ENCODE assay signal across 8 cellular contexts in genomic region chr22:29635734-29636357, GRCh38. TPM values are rescaled to one million over a fixed set of nuclear protein-coding genes. Genes with fewer than 3 reads are reported as not detected.
DNase-seq lines count a peak whose midpoint lies in the region; ATAC-seq, FAIRE-seq and TF ChIP-seq lines count a peak whose summit lies in the region.

No MANE protein-coding gene starts in this region.

- H4K20me1 ChIP-seq in mammary epithelial cell (ENCODE audit: insufficient read depth, low read length), result no peaks in the 10 kb centered on the region

- CTCF ChIA-PET in mammary epithelial cell (lab: Charles Lee; ENCODE audit: low non-redundant PET), result interaction anchor here (0.6 kb wide), 3 partner anchors 140 to 449 kb away, joined by 3 read pairs; no protein-coding TSS in a partner anchor

- H3K36me3 ChIP-seq in BE2C, result peaks cover 15% of the 10 kb centered on the region
- peaks cover 9% of the 10 kb centered on the region for H3K36me3 ChIP-seq in mammary epithelial cell (ENCODE audit: insufficient read depth, low read length)

- no peak overlapping the region for H3K9ac ChIP-seq in mammary epithelial cell (ENCODE audit: insufficient read depth, low read length)

- H3K4me2 ChIP-seq in mammary epithelial cell (ENCODE audit: insufficient read depth, low read depth, low read length), result no peak overlapping the region

- H3K9me3 ChIP-seq in BE2C (no peaks in the 10 kb centered on the region), mammary epithelial cell (replicated peaks; ENCODE audit: insufficient read depth, low read length) (no peaks in the 10 kb centered on the region)

- H3K27me3 ChIP-seq in BE2C, result no peaks in the 10 kb centered on the region
- H3K27me3 ChIP-seq in mammary epithelial cell (ENCODE audit: insufficient read depth, low read length), result no peaks in the 10 kb centered on the region

- ATAC-seq in left lobe of liver (peak; percentile 80), GM21390 (IDR thresholded peaks at IDR 0.05; ENCODE audit: unreplicated experiment) (no peak), HG03045 (IDR thresholded peaks at IDR 0.05; ENCODE audit: unreplicated experiment) (no peak), HG03460 (IDR thresholded peaks at IDR 0.05; ENCODE audit: unreplicated experiment) (no peak)

- H3K79me2 ChIP-seq in mammary epithelial cell (ENCODE audit: insufficient read depth, low read length), result peaks cover 83% of the 10 kb centered on the region

- BruUV-seq in mammary epithelial cell (replicated peaks; lab: Mats Ljungman, UMichigan), result no TSS peak

- no peak overlapping the region for H3K27ac ChIP-seq in mammary epithelial cell (ENCODE audit: insufficient read depth, low read depth, low read length)

- intact Hi-C loops in mammary epithelial cell (cut with micrococcal nuclease), result loop anchor here (1.0 kb wide), 3 partner anchors 10 to 453 kb away; no protein-coding TSS in a partner anchor

- H3K4me1 ChIP-seq in BE2C, result no peaks in the 10 kb centered on the region
- H3K4me1 ChIP-seq in mammary epithelial cell (ENCODE audit: insufficient read depth, low read length), result peaks cover 3% of the 10 kb centered on the region

- dilution Hi-C loops in mammary epithelial cell (cut with HindIII; ENCODE audit: low sequenced_read_pairs), result loop anchor here (5.0 kb wide), 1 partner anchor 51 kb away; no protein-coding TSS in a partner anchor

- TF ChIP-seq CTCF in BE2C (IDR thresholded peaks at IDR 0.05; ENCODE audit: low read depth, low read length) (peak; percentile 86), mammary epithelial cell (conservative IDR thresholded peaks at IDR 0.05 in 1 of 2, IDR thresholded peaks at IDR 0.05 in 1 of 2; ENCODE audit: extremely low read depth in 1 of 2, insufficient read depth in 1 of 2, low read depth in 1 of 2, low read length in 2 of 2) (peak; percentile 56 to 76)

- H3K4me3 ChIP-seq in BE2C (ENCODE audit: low read depth, low read length), result no peak overlapping the region
- no peak overlapping the region for H3K4me3 ChIP-seq in mammary epithelial cell (replicated peaks in 1 of 3; ENCODE audit: insufficient read depth in 1 of 3, low read depth in 2 of 3, low read length in 3 of 3)

- in situ Hi-C loops in mammary epithelial cell (cut with MboI; ENCODE audit: low sequenced_read_pairs in 2 of 2), result loop anchor here in 1 of 2 donors (10.0 kb wide), 1 partner anchor 449 kb away; the partner anchor contains the start of gene HORMAD2

- peak; percentile 89 for FAIRE-seq in GM19239 (lab: Jason Lieb, UNC)

- DNase-seq in BE2C (peak; percentile 14), GM19239 (ENCODE audit: insufficient read length, low spot score) (no peak), NCI-H748 (lab: John Stamatoyannopoulos, UW; ENCODE audit: unreplicated experiment) (peak; percentile 53), mammary epithelial cell (peak; percentile 39), left lobe of liver (ENCODE audit: low spot score) (no peak)

- H2AFZ ChIP-seq in mammary epithelial cell (ENCODE audit: low read depth, low read length), result no peak overlapping the region

- WGBS in mammary epithelial cell (ENCODE audit: low coverage, missing lambda C conversion rate), result 20% methylated on average over 3 of the region's 3 CpGs

RNA-seq across cellular contexts. Expression of gene NF2, which starts 32.4 kb away (rescaled TPM):
- polyA plus RNA-seq in BE2C (2012; ENCODE audit: insufficient read depth, insufficient read length, low read depth), result 12.4 TPM
- total RNA-seq in mammary epithelial cell, result 100 to 1,000 TPM in 1 of 2 donors, 10 to 100 TPM in 1; 95.2 to 138 TPM
- polyA plus RNA-seq in mammary epithelial cell, result 58.3 TPM
- polyA minus RNA-seq in mammary epithelial cell, result 140 TPM
- 17.3 TPM for total RNA-seq in left lobe of liver

RNA-seq across cellular contexts. Expression of gene NIPSNAP1, which starts 54.9 kb away (rescaled TPM):
- 118 TPM for polyA plus RNA-seq in BE2C (2012; ENCODE audit: insufficient read depth, insufficient read length, low read depth)
- total RNA-seq in mammary epithelial cell (10 to 100 TPM; 48.6 to 63.0 TPM), left lobe of liver (119 TPM)
- 42.7 TPM for polyA plus RNA-seq in mammary epithelial cell
- 33.6 TPM for polyA minus RNA-seq in mammary epithelial cell

Comparison
In these comparisons a context has a peak if more than half of its experiments do, and no peak if none do; other contexts are left out.
1. DNase-seq: peak in BE2C (single experiment), NCI-H748 (single experiment) and mammary epithelial cell (single experiment); none in GM19239 (single experiment) and left lobe of liver (single experiment).